ENCODE assay signal across 8 cellular contexts in genomic region chr12:50024804-50025186, GRCh38. TPM values are rescaled to one million over a fixed set of nuclear protein-coding genes. Genes with fewer than 3 reads are reported as not detected.
DNase-seq lines count a peak whose midpoint lies in the region; ATAC-seq lines count a peak whose summit lies in the region.

No MANE protein-coding gene starts in this region.

- peak overlapping the region; percentile 81 for H3K4me3 ChIP-seq in skeletal muscle cell (ENCODE audit: low read depth, low read length)

- H3K9me3 Mint-ChIP-seq in T-cell = peaks cover 0 to 2% (median 0%) of the 10 kb centered on the region in 3 donors

- H3K4me3 Mint-ChIP-seq in T-cell = peak overlapping the region; percentile 96 to 99 (median 98)

- H3K27me3 Mint-ChIP-seq in T-cell = no peaks in the 10 kb centered on the region

- H3K4me1 Mint-ChIP-seq in T-cell = peaks cover 17 to 22% (median 20%) of the 10 kb centered on the region in 3 donors

- DNase-seq in NCI-H146 (lab: John Stamatoyannopoulos, UW) (peak; percentile 53), NCI-H146 treated with DMSO at 0.1 percent for 48 hours (lab: John Stamatoyannopoulos, UW; ENCODE audit: unreplicated experiment) (no peak), T-cell (peak in 1 of 34 experiments; percentile 4), glomerular visceral epithelial cell (ENCODE audit: extremely low spot score) (peak; percentile 15), skeletal muscle cell (ENCODE audit: low read depth) (no peak), HCEC 1CT (no peak), midbrain (lab: John Stamatoyannopoulos, UW) (no peak)

- ATAC-seq in HG02938 (IDR thresholded peaks at IDR 0.05; ENCODE audit: unreplicated experiment) (peak; percentile 21), T-cell (replicated peaks in 1 of 4) (peak; percentile 9 to 21 (median 11))

- H3K27ac Mint-ChIP-seq in T-cell = peak overlapping the region in 1 of 2 donors; percentile 95

- CTCF ChIA-PET in T-cell (lab: Charles Lee) = interaction anchor here (0.6 to 1.9 kb wide), 6 partner anchors 31 to 246 kb away, joined by 3 to 7 read pairs (median 5); partner anchors contain the start of gene COX14 (in 1 of the 2)

- POLR2A ChIA-PET in T-cell (lab: Charles Lee) = interaction anchor here in 1 of 2 donors (0.7 kb wide), 1 partner anchor 88 kb away, joined by 3 read pairs; no protein-coding TSS in a partner anchor

- no peaks in the 10 kb centered on the region for H3K36me3 Mint-ChIP-seq in T-cell

RNA-seq across cellular contexts. Expression of gene RACGAP1, which starts 0.5 kb away (rescaled TPM):
- total RNA-seq in T-cell = 10 to 100 TPM in 3 of 5 donors, 1 to 10 TPM in 2; 5.5 to 14.8 (median 13.9) TPM

RNA-seq across cellular contexts. Expression of gene ASIC1, which starts 32.6 kb away (rescaled TPM):
- 1 to 10 TPM; 1.6 to 9.1 (median 5.1) TPM for total RNA-seq in T-cell

RNA-seq across cellular contexts. Expression of gene AQP6, which starts 52.0 kb away (rescaled TPM):
- not detected for total RNA-seq in T-cell

Comparison
In these comparisons a context has a peak if more than half of its experiments do, and no peak if none do; other contexts are left out.
1. DNase-seq: peak in NCI-H146 (single experiment) and glomerular visceral epithelial cell (single experiment); none in NCI-H146 treated with DMSO at 0.1 percent for 48 hours (single experiment), skeletal muscle cell (single experiment), HCEC 1CT (single experiment) and midbrain (single experiment).